8 cellular contexts compared by ENCODE assay signal in genomic region chr2:174771631-174772491, GRCh38. TPM values are rescaled to one million over a fixed set of nuclear protein-coding genes. Genes with fewer than 3 reads are reported as not detected.
DNase-seq lines count a peak whose midpoint lies in the region; ATAC-seq and TF ChIP-seq lines count a peak whose summit lies in the region.

No MANE protein-coding gene starts in this region.

- H3K9me3 ChIP-seq in fibroblast of lung (ENCODE audit: control insufficient read depth, insufficient read depth, low read depth, low read length), result no peaks in the 10 kb centered on the region
- no peaks in the 10 kb centered on the region for H3K9me3 ChIP-seq in naive thymus-derived CD4-positive, alpha-beta T cell (ENCODE audit: control insufficient read depth in 2 of 3, low read length in 3 of 3)
- H3K9me3 ChIP-seq in upper lobe of right lung, result no peaks in the 10 kb centered on the region

- H3K4me1 ChIP-seq in fibroblast of lung (ENCODE audit: control insufficient read depth, extremely low read depth, insufficient read depth, low read length), result peaks cover 32% of the 10 kb centered on the region
- peaks cover 0 to 8% of the 10 kb centered on the region in 2 donors for H3K4me1 ChIP-seq in naive thymus-derived CD4-positive, alpha-beta T cell (ENCODE audit: control insufficient read depth in 2 of 2, insufficient read depth in 2 of 2, low read length in 2 of 2)
- H3K4me1 ChIP-seq in upper lobe of right lung, result peaks cover 4% of the 10 kb centered on the region

- no peaks in the 10 kb centered on the region for H3K36me3 Mint-ChIP-seq in activated CD8-positive, alpha-beta T cell treated with anti-CD3 and anti-CD28 coated beads, Interleukin-2, amount 10 ng/mL, durations not matched to agents 7 days and 5 days (ENCODE audit: low read depth)
- H3K36me3 Mint-ChIP-seq in naive thymus-derived CD4-positive, alpha-beta T cell, result peaks cover 0 to 3% (median 0%) of the 10 kb centered on the region in 5 donors

- intact Hi-C loops in naive thymus-derived CD4-positive, alpha-beta T cell (cut with micrococcal nuclease), result loop anchor here (1.0 kb wide), 1 partner anchor 218 kb away; no protein-coding TSS in a partner anchor
- intact Hi-C loops in upper lobe of right lung (cut with DNase I), result loop anchor here (10.0 kb wide), 1 partner anchor 213 kb away; no protein-coding TSS in a partner anchor

- ATAC-seq in HG02973 (IDR thresholded peaks at IDR 0.05; ENCODE audit: unreplicated experiment) (peak; percentile 72), upper lobe of right lung (peak; percentile 92)
- ATAC-seq in activated CD8-positive, alpha-beta T cell treated with anti-CD3 and anti-CD28 coated beads, Interleukin-2, amount 10 ng/mL, durations not matched to agents 7 days and 5 days, result peak; percentile 75
- ATAC-seq in naive thymus-derived CD4-positive, alpha-beta T cell, result peak; percentile 72

- no peaks in the 10 kb centered on the region for H4K20me1 ChIP-seq in fibroblast of lung (ENCODE audit: control insufficient read depth, extremely low read depth, insufficient read depth, low read length)

- H3K9ac ChIP-seq in fibroblast of lung (ENCODE audit: insufficient read depth, low read length), result peak overlapping the region; percentile 23

- H3K27me3 ChIP-seq in fibroblast of lung (ENCODE audit: control insufficient read depth, insufficient read depth, low read length) (no peaks in the 10 kb centered on the region), upper lobe of right lung (no peaks in the 10 kb centered on the region)
- no peaks in the 10 kb centered on the region for H3K27me3 ChIP-seq in naive thymus-derived CD4-positive, alpha-beta T cell (ENCODE audit: control insufficient read depth in 2 of 2, insufficient read depth in 2 of 2, low read length in 2 of 2)

- TF ChIP-seq CTCF in fibroblast of lung (conservative IDR thresholded peaks at IDR 0.05 in 1 of 2, IDR thresholded peaks at IDR 0.05 in 1 of 2; ENCODE audit: low read depth in 1 of 2, low read length in 2 of 2), result peak; percentile 94 to 95
- peak; percentile 81 for TF ChIP-seq CTCF in upper lobe of right lung (IDR thresholded peaks at IDR 0.05)

- H3K4me3 ChIP-seq in fibroblast of lung (replicated peaks in 1 of 4; ENCODE audit: control extremely low read depth in 1 of 4, insufficient read depth in 1 of 4, low read depth in 3 of 4, low read length in 4 of 4), result no peak overlapping the region
- H3K4me3 ChIP-seq in naive thymus-derived CD4-positive, alpha-beta T cell (ENCODE audit: low read length), result no peak overlapping the region
- no peak overlapping the region for H3K4me3 ChIP-seq in upper lobe of right lung

- DNase-seq in activated naive CD4-positive, alpha-beta T cell treated with Interleukin-2 at 50 U/mL for 16 hours, result peak; percentile 42
- no peak for DNase-seq in activated naive CD4-positive, alpha-beta T cell (lab: John Stamatoyannopoulos, UW)
- DNase-seq in NCI-H2196 treated with DMSO at 0.1 percent for 48 hours (lab: John Stamatoyannopoulos, UW; ENCODE audit: unreplicated experiment) (peak; percentile 56), fibroblast of lung (ENCODE audit: low read depth in 2 of 2) (peak; percentile 77 to 91), upper lobe of right lung (peak; percentile 82)
- peak; percentile 65 for DNase-seq in activated CD8-positive, alpha-beta T cell treated with anti-CD3 and anti-CD28 coated beads, Interleukin-2, amount 10 ng/mL, durations not matched to agents 7 days and 5 days
- peak in 2 of 9 donors; percentile 25 to 42 for DNase-seq in naive thymus-derived CD4-positive, alpha-beta T cell

- peaks cover 4% of the 10 kb centered on the region for H3K27me3 Mint-ChIP-seq in activated CD8-positive, alpha-beta T cell treated with anti-CD3 and anti-CD28 coated beads, Interleukin-2, amount 10 ng/mL, durations not matched to agents 7 days and 5 days (ENCODE audit: low read depth)
- H3K27me3 Mint-ChIP-seq in naive thymus-derived CD4-positive, alpha-beta T cell, result peaks cover 0 to 6% (median 0%) of the 10 kb centered on the region in 5 donors

- H2AFZ ChIP-seq in fibroblast of lung (ENCODE audit: low read length), result peak overlapping the region; percentile 46

- H3K4me2 ChIP-seq in fibroblast of lung (ENCODE audit: extremely low read depth, insufficient read depth, low read length), result peak overlapping the region; percentile 51

- H3K9me3 Mint-ChIP-seq in activated CD8-positive, alpha-beta T cell treated with anti-CD3 and anti-CD28 coated beads, Interleukin-2, amount 10 ng/mL, durations not matched to agents 7 days and 5 days (ENCODE audit: insufficient read depth), result no peaks in the 10 kb centered on the region
- H3K9me3 Mint-ChIP-seq in naive thymus-derived CD4-positive, alpha-beta T cell, result no peaks in the 10 kb centered on the region

- H3K27ac Mint-ChIP-seq in activated CD8-positive, alpha-beta T cell treated with anti-CD3 and anti-CD28 coated beads, Interleukin-2, amount 10 ng/mL, durations not matched to agents 7 days and 5 days, result no peak overlapping the region
- H3K27ac Mint-ChIP-seq in naive thymus-derived CD4-positive, alpha-beta T cell, result peak overlapping the region in 3 of 9 donors; percentile 21 to 91 (median 70)

- H3K36me3 ChIP-seq in fibroblast of lung (ENCODE audit: control insufficient read depth, insufficient read depth, low read length) (no peaks in the 10 kb centered on the region), upper lobe of right lung (no peaks in the 10 kb centered on the region)
- no peaks in the 10 kb centered on the region for H3K36me3 ChIP-seq in naive thymus-derived CD4-positive, alpha-beta T cell (ENCODE audit: control insufficient read depth in 2 of 3, insufficient read depth in 3 of 3, low read length in 3 of 3)

- CTCF ChIA-PET in activated CD8-positive, alpha-beta T cell treated with anti-CD3 and anti-CD28 coated beads, Interleukin-2, amount 10 ng/mL, durations not matched to agents 7 days and 5 days (lab: Charles Lee), result interaction anchor here (0.6 to 9.9 kb wide), 34 partner anchors 9 to 510 kb away, joined by 3 to 89 read pairs (median 4); no protein-coding TSS in a partner anchor
- CTCF ChIA-PET in naive thymus-derived CD4-positive, alpha-beta T cell (lab: Charles Lee), result interaction anchor here (0.8 to 4.0 kb wide), 7 partner anchors 9 to 219 kb away, joined by 3 to 14 read pairs (median 5); no protein-coding TSS in a partner anchor

- no peaks in the 10 kb centered on the region for H3K79me2 ChIP-seq in fibroblast of lung (ENCODE audit: control insufficient read depth, insufficient read depth, low read length)

- H3K27ac ChIP-seq in fibroblast of lung (ENCODE audit: insufficient read depth, low read length) (peak overlapping the region; percentile 87), upper lobe of right lung (peak overlapping the region; percentile 38)
- no peak overlapping the region for H3K27ac ChIP-seq in naive thymus-derived CD4-positive, alpha-beta T cell (ENCODE audit: low read depth, low read length)

- peaks cover 18% of the 10 kb centered on the region for H3K4me1 Mint-ChIP-seq in activated CD8-positive, alpha-beta T cell treated with anti-CD3 and anti-CD28 coated beads, Interleukin-2, amount 10 ng/mL, durations not matched to agents 7 days and 5 days (ENCODE audit: low read depth)
- peaks cover 7 to 22% (median 14%) of the 10 kb centered on the region in 7 donors for H3K4me1 Mint-ChIP-seq in naive thymus-derived CD4-positive, alpha-beta T cell

- H3K4me3 Mint-ChIP-seq in activated CD8-positive, alpha-beta T cell treated with anti-CD3 and anti-CD28 coated beads, Interleukin-2, amount 10 ng/mL, durations not matched to agents 7 days and 5 days, result no peak overlapping the region
- peak overlapping the region in 1 of 10 donors; percentile 24 for H3K4me3 Mint-ChIP-seq in naive thymus-derived CD4-positive, alpha-beta T cell

- POLR2A ChIA-PET in activated CD8-positive, alpha-beta T cell treated with anti-CD3 and anti-CD28 coated beads, Interleukin-2, amount 10 ng/mL, durations not matched to agents 7 days and 5 days (lab: Charles Lee), result no interaction called here
- POLR2A ChIA-PET in naive thymus-derived CD4-positive, alpha-beta T cell (lab: Charles Lee), result interaction anchor here (0.5 to 1.3 kb wide), 3 partner anchors 36 to 72 kb away, joined by 3 read pairs; no protein-coding TSS in a partner anchor

RNA-seq across cellular contexts. Expression of gene CHRNA1, which starts 7.6 kb away (rescaled TPM):
- not detected for total RNA-seq in activated CD8-positive, alpha-beta T cell treated with anti-CD3 and anti-CD28 coated beads, Interleukin-2, amount 10 ng/mL, durations not matched to agents 7 days and 5 days
- total RNA-seq in fibroblast of lung (0.33 TPM in 1 of 2 replicates, not detected in the other), upper lobe of right lung (0.52 TPM)
- 0.73 and 1.1 TPM in 2 replicates for polyA plus RNA-seq in fibroblast of lung
- polyA plus RNA-seq in fibroblast of lung (2012), result 0.68 and 0.94 TPM in 2 replicates
- 2.0 TPM in 1 of 2 replicates, not detected in the other for polyA minus RNA-seq in fibroblast of lung (ENCODE audit: low replicate concordance)
- total RNA-seq in naive thymus-derived CD4-positive, alpha-beta T cell, result not detected
- not detected for polyA plus RNA-seq in naive thymus-derived CD4-positive, alpha-beta T cell

Comparison
In these comparisons a context has a peak if more than half of its experiments do, and no peak if none do; other contexts are left out.
1. DNase-seq: peak in activated naive CD4-positive, alpha-beta T cell treated with Interleukin-2 at 50 U/mL for 16 hours (single experiment), NCI-H2196 treated with DMSO at 0.1 percent for 48 hours (single experiment), activated CD8-positive, alpha-beta T cell treated with anti-CD3 and anti-CD28 coated beads, Interleukin-2, amount 10 ng/mL, durations not matched to agents 7 days and 5 days (single experiment), fibroblast of lung (2 of 2) and upper lobe of right lung (single experiment); none in activated naive CD4-positive, alpha-beta T cell (0 of 4).
2. Peak in every context shown above with its lines, with median percentiles within 50 percentile points of each other: ATAC-seq.